ENCODE assay signal across 8 cellular contexts in genomic region chr6:141464490-141464889, GRCh38.
DNase-seq lines count a peak whose midpoint lies in the region; ATAC-seq and TF ChIP-seq lines count a peak whose summit lies in the region.

No MANE protein-coding gene starts in this region.

- POLR2A ChIA-PET in PC-3 (lab: Charles Lee; ENCODE audit: unreplicated experiment), result no interaction called here
- POLR2A ChIA-PET in RWPE1 (lab: Yijun Ruan, JAX; ENCODE audit: low non-redundant PET), result no interaction called here

- CTCF ChIA-PET in PC-3 (lab: Charles Lee), result no interaction called here
- CTCF ChIA-PET in RWPE1 (lab: Yijun Ruan, JAX), result no interaction called here

- TF ChIP-seq CTCF in PC-3 (conservative IDR thresholded peaks at IDR 0.05; ENCODE audit: low read depth, low read length) (no peak), RWPE1 (conservative IDR thresholded peaks at IDR 0.05; ENCODE audit: low read depth) (no peak)

- DNase-seq in PC-3 (peak; percentile 51), iris pigment epithelial cell (ENCODE audit: low read depth) (peak; percentile 75), RWPE1 (ENCODE audit: low spot score) (no peak), iPS-NIHi7 (ENCODE audit: extremely low spot score) (no peak)
- no peak for DNase-seq in activated CD4-positive, alpha-beta T cell treated with anti-CD3 and anti-CD28 coated beads, Interleukin-2, amount 50 U/mL, for 1 hour

- H3K4me1 ChIP-seq in BLaER1 (peaks cover 26% of the 10 kb centered on the region), PC-3 (ENCODE audit: insufficient read depth, low read length) (peaks cover 54% of the 10 kb centered on the region)

- no peaks in the 10 kb centered on the region for H3F3A ChIP-seq in PC-3 (ENCODE audit: low read length, unreplicated experiment)

- intact Hi-C loops in PC-3 (cut with micrococcal nuclease), result no loop called here

- H3K9me2 ChIP-seq in PC-3 (replicated peaks; ENCODE audit: low read length), result no peaks in the 10 kb centered on the region

- H3K9me3 ChIP-seq in BLaER1, result peaks cover 5% of the 10 kb centered on the region; the same call in 1 of the 2 replicates
- no peaks in the 10 kb centered on the region for H3K9me3 ChIP-seq in PC-3 (ENCODE audit: low read length)

- H3K36me3 ChIP-seq in BLaER1, result no peaks in the 10 kb centered on the region
- H3K36me3 ChIP-seq in PC-3 (ENCODE audit: low read depth, low read length), result no peaks in the 10 kb centered on the region

- H3K9ac ChIP-seq in BLaER1 (no peak overlapping the region), PC-3 (ENCODE audit: low read length) (no peak overlapping the region)

- H2AFZ ChIP-seq in PC-3 (ENCODE audit: low read length), result no peak overlapping the region

- no peaks in the 10 kb centered on the region for H4K20me1 ChIP-seq in BLaER1
- H4K20me1 ChIP-seq in PC-3 (ENCODE audit: low read length), result no peaks in the 10 kb centered on the region

- H3K27me3 ChIP-seq in BLaER1 (no peaks in the 10 kb centered on the region), PC-3 (ENCODE audit: low read length) (no peaks in the 10 kb centered on the region)

- H3K4me3 ChIP-seq in BLaER1 (no peak overlapping the region), PC-3 (ENCODE audit: low read length) (no peak overlapping the region)

- peak overlapping the region; percentile 22 for H3K27ac ChIP-seq in BLaER1
- no peak overlapping the region for H3K27ac ChIP-seq in PC-3 (ENCODE audit: low read length)
- H3K27ac ChIP-seq in RWPE1, result no peak overlapping the region

- no TSS peak for BruUV-seq in PC-3 (replicated peaks; lab: Mats Ljungman, UMichigan)

- H3K4me2 ChIP-seq in BLaER1 (peak overlapping the region; percentile 66), PC-3 (ENCODE audit: low read length) (no peak overlapping the region)

- H3K79me2 ChIP-seq in PC-3 (ENCODE audit: low read length), result no peaks in the 10 kb centered on the region

- ATAC-seq in GM19397 (IDR thresholded peaks at IDR 0.05; ENCODE audit: unreplicated experiment) (peak; percentile 76), HG03460 (IDR thresholded peaks at IDR 0.05; ENCODE audit: unreplicated experiment) (peak; percentile 64), PC-3 (peak; percentile 38; the same call in 1 of the 2 replicates)

Comparison
In these comparisons a context has a peak if more than half of its experiments do, and no peak if none do; other contexts are left out.
1. DNase-seq: peak in PC-3 (single experiment) and iris pigment epithelial cell (single experiment); none in RWPE1 (single experiment), activated CD4-positive, alpha-beta T cell treated with anti-CD3 and anti-CD28 coated beads, Interleukin-2, amount 50 U/mL, for 1 hour (single experiment) and iPS-NIHi7 (single experiment).
2. Peak in every context shown above with its lines, with median percentiles within 50 percentile points of each other: ATAC-seq.